In genomic region chr1:232016636-232017035, GRCh38 we compare ENCODE assay signal across 12 cellular contexts.
"Had no signal": no experiment of that assay in that cellular context is flagged by ENCODE, and none has a peak within 500 bp of the region (broad histone marks: within the 10 kb centered on the region; RNA-seq: fewer than 3 reads in every experiment).

No MANE protein-coding gene starts in this region.

- DNase-seq: activated CD4-positive, alpha-beta T cell treated with anti-CD3 and anti-CD28 coated beads, Interleukin-2, amount 10 ng/mL, durations not matched to agents 24 days and 14 days; activated CD4-positive, CD25-positive, alpha-beta regulatory T cell; activated naive CD4-positive, alpha-beta T cell treated with Interleukin-2 at 50 U/mL for 16 hours; caudate nucleus; effector CD8-positive, alpha-beta T cell; naive thymus-derived CD8-positive, alpha-beta T cell; thyroid gland had no signal

- ATAC-seq: left lobe of liver; naive thymus-derived CD8-positive, alpha-beta T cell; stimulated activated memory B cell treated with anti-CD40 and anti-IgM and Interleukin-4, amounts not matched to agents 10 μg/mL and 1 μg/mL and 100 μg/mL, for 72 hours had no signal

- H3K79me2 ChIP-seq: parathyroid adenoma had no signal

- H3K27ac ChIP-seq: coronary artery, neutrophil, parathyroid adenoma, thyroid gland had no signal

- H2AFZ ChIP-seq: parathyroid adenoma had no signal

- H3K4me1 ChIP-seq: parathyroid adenoma had no signal

- H3K9me3 ChIP-seq: neutrophil, thyroid gland had no signal

- H3K4me3 ChIP-seq: coronary artery, thyroid gland had no signal

- H3K27me3 ChIP-seq: neutrophil, thyroid gland had no signal

- H3K9ac ChIP-seq: parathyroid adenoma had no signal

- H3K36me3 ChIP-seq: neutrophil, thyroid gland had no signal
